8 cellular contexts compared by ENCODE assay signal in the genomic region with DNA sequence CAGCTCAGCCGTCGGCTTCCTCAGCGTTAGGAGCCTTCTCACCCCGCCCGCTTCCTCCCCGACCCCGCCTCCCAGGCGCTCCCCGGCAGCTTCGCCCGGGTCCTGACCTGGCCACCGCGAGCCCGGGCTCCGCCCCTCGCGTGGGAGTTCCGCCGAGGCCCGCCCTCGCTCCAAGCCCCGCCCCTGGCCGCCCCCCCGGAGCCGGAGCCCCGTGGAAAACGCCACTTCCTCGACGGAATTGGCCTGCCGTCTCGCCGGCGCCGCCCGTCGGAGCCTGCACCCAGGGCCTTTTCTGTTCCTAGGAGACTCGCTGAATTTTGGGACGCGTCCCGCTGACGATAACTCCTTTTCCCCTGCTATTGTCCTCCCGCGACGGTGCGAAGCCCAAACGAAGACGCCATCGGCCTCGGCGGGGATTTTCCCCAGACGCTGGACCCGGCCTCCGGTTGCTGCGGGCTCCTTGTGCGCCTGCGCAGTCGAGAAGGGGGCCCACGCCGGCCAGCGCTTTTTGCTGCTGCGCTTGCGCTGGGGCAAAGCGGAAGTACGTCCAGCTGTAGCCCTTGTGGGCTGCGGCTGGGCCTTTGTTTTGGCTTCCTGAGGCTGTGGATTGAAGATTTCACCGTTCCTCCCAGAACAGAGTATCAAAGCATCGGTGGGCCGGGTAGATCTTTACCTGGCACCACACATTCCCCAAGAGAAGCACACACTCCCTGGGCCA. TPM values are rescaled to one million over a fixed set of nuclear protein-coding genes. Genes with fewer than 3 reads are reported as not detected.
DNase-seq lines count a peak whose midpoint lies in the region; ATAC-seq and TF ChIP-seq lines count a peak whose summit lies in the region.

No MANE protein-coding gene starts in this region.

- H3K4me1 Mint-ChIP-seq in activated CD4-positive, alpha-beta T cell treated with anti-CD3 and anti-CD28 coated beads for 36 hours: peaks cover 45% of the 10 kb centered on the region

- peak overlapping the region; percentile 62 for H3K4me3 ChIP-seq in choroid plexus epithelial cell (ENCODE audit: low read depth, low read length)

- H3K27me3 Mint-ChIP-seq in activated CD4-positive, alpha-beta T cell treated with anti-CD3 and anti-CD28 coated beads for 36 hours: no peaks in the 10 kb centered on the region

- H3K27ac ChIP-seq in layer of hippocampus (ENCODE audit: low read depth, low read length): peak overlapping the region; percentile 99

- POLR2A ChIA-PET in activated CD4-positive, alpha-beta T cell treated with anti-CD3 and anti-CD28 coated beads for 36 hours (lab: Charles Lee): interaction anchor here (0.7 to 3.9 kb wide), 7 partner anchors 9 to 82 kb away, joined by 3 to 18 read pairs (median 6); partner anchors contain the start of genes RELA, RNASEH2C, SIPA1 and ZNRD2

- no peaks in the 10 kb centered on the region for H3K9me3 Mint-ChIP-seq in activated CD4-positive, alpha-beta T cell treated with anti-CD3 and anti-CD28 coated beads for 36 hours (ENCODE audit: low read depth)

- H3K27me3 ChIP-seq in layer of hippocampus (ENCODE audit: control insufficient read depth, insufficient read depth, low read length): no peaks in the 10 kb centered on the region

- H3K4me3 Mint-ChIP-seq in activated CD4-positive, alpha-beta T cell treated with anti-CD3 and anti-CD28 coated beads for 36 hours: peak overlapping the region; percentile 79

- peak; percentile 92 for DNase-seq in Ammon's horn (ENCODE audit: low spot score)
- DNase-seq in NCI-H510A treated with DMSO at 0.1 percent for 48 hours (lab: John Stamatoyannopoulos, UW): peak; percentile 87
- DNase-seq in activated CD4-positive, alpha-beta T cell treated with anti-CD3 and anti-CD28 coated beads for 36 hours: peak; percentile 98
- peak; percentile 96 for DNase-seq in choroid plexus epithelial cell (ENCODE audit: low read depth)
- peak; percentile 87 to 95 (median 88) for DNase-seq in stimulated activated CD4-positive, alpha-beta T cell treated with anti-CD3 and anti-CD28 coated beads, Interleukin-1b, Interleukin-23, amount 100 ng/mL, for 24 hours (ENCODE audit: low read depth in 4 of 4, low spot score in 1 of 4)

- peak overlapping the region; percentile 95 for H3K27ac Mint-ChIP-seq in activated CD4-positive, alpha-beta T cell treated with anti-CD3 and anti-CD28 coated beads for 36 hours

- CTCF ChIA-PET in activated CD4-positive, alpha-beta T cell treated with anti-CD3 and anti-CD28 coated beads for 36 hours (lab: Charles Lee): interaction anchor here (0.5 to 2.1 kb wide), 10 partner anchors 9 to 238 kb away, joined by 3 to 6 read pairs (median 4); partner anchors contain the start of genes CCDC85B, KAT5 and RELA

- peak; percentile 2 for TF ChIP-seq CTCF in choroid plexus epithelial cell (conservative IDR thresholded peaks at IDR 0.05; ENCODE audit: low read depth, low read length)

- H3K36me3 Mint-ChIP-seq in activated CD4-positive, alpha-beta T cell treated with anti-CD3 and anti-CD28 coated beads for 36 hours (ENCODE audit: low read depth): peaks cover 48% of the 10 kb centered on the region

- ATAC-seq in HG03378 (IDR thresholded peaks at IDR 0.05; ENCODE audit: unreplicated experiment): peak; percentile 50
- peak; percentile 89 for ATAC-seq in activated CD4-positive, alpha-beta T cell treated with anti-CD3 and anti-CD28 coated beads for 36 hours

- peak; percentile 91 for TF ChIP-seq POLR2A in GM19193 (IDR thresholded peaks at IDR 0.05; ENCODE audit: extremely low read depth, insufficient read depth, insufficient read length)

- intact Hi-C loops in activated CD4-positive, alpha-beta T cell treated with anti-CD3 and anti-CD28 coated beads for 36 hours (cut with DNase I, micrococcal nuclease): loop anchor here (1.0 to 2.0 kb wide), 11 partner anchors 10 to 267 kb away; partner anchors contain the start of genes RELA (in 2 of the 2), SIPA1 (in 2 of the 2), C11orf68 (in 1 of the 2) and DRAP1 (in 1 of the 2)

RNA-seq across cellular contexts. Expression of gene RELA, which starts 10.0 kb away (rescaled TPM):
- total RNA-seq in activated CD4-positive, alpha-beta T cell treated with anti-CD3 and anti-CD28 coated beads for 36 hours: 100 to 1,000 TPM in 1 of 2 experiments, 10 to 100 TPM in 1; 76.9 to 109 TPM

RNA-seq across cellular contexts. Expression of gene SIPA1, which starts 14.8 kb away (rescaled TPM):
- 100 to 1,000 TPM; 181 to 202 TPM for total RNA-seq in activated CD4-positive, alpha-beta T cell treated with anti-CD3 and anti-CD28 coated beads for 36 hours

RNA-seq across cellular contexts. Expression of gene PCNX3, which starts 37.1 kb away (rescaled TPM):
- total RNA-seq in activated CD4-positive, alpha-beta T cell treated with anti-CD3 and anti-CD28 coated beads for 36 hours: 10 to 100 TPM; 27.9 to 30.7 TPM

RNA-seq across cellular contexts. Expression of gene MAP3K11, which starts 38.6 kb away (rescaled TPM):
- 10 to 100 TPM; 47.4 to 54.3 TPM for total RNA-seq in activated CD4-positive, alpha-beta T cell treated with anti-CD3 and anti-CD28 coated beads for 36 hours

RNA-seq across cellular contexts. Expression of gene KCNK7, which starts 57.1 kb away (rescaled TPM):
- total RNA-seq in activated CD4-positive, alpha-beta T cell treated with anti-CD3 and anti-CD28 coated beads for 36 hours: under 1 TPM; 0.27 to 0.37 TPM

Comparison
In these comparisons a context has a peak if more than half of its experiments do, and no peak if none do; other contexts are left out.
1. Peak in every context shown above with its lines: DNase-seq, ATAC-seq, H3K4me3 ChIP-seq and H3K27ac ChIP-seq.